In genomic region chr14:85172889-85173458, GRCh38 we compare ENCODE assay signal across 38 cellular contexts.
"Had no signal": no experiment of that assay in that cellular context is flagged by ENCODE, and none has a peak within 500 bp of the region (broad histone marks: within the 10 kb centered on the region; RNA-seq: fewer than 3 reads in every experiment).

No MANE protein-coding gene starts in this region.

- H3K9me3 ChIP-seq: adrenal gland had no signal

- H3K27ac Mint-ChIP-seq: activated B cell treated with CpG ODN at 0.5 μM for 24 hours; activated CD4-positive, alpha-beta memory T cell treated with anti-CD3 and anti-CD28 coated beads for 36 hours; activated CD4-positive, alpha-beta T cell treated with anti-CD3 and anti-CD28 coated beads, Interleukin-2, amount 10 ng/mL, durations not matched to agents 24 days and 14 days; activated CD8-positive, alpha-beta T cell treated with anti-CD3 and anti-CD28 coated beads for 36 hours; activated naive CD4-positive, alpha-beta T cell treated with anti-CD3 and anti-CD28 coated beads for 36 hours; activated naive CD4-positive, alpha-beta T cell treated with anti-CD3 and anti-CD28 coated beads, Interleukin-2, amount 50 U/mL, for 72 hours; activated naive CD8-positive, alpha-beta T cell treated with anti-CD3 and anti-CD28 coated beads for 36 hours; activated T-cell treated with anti-CD3 and anti-CD28 coated beads, Interleukin-2, amount 50 U/mL, for 72 hours; activated T-helper 1 cell treated with anti-CD3 and anti-CD28 coated beads, Interleukin-12 subunit alpha, Interleukin-12 subunit beta, Interleukin-2, Interleukin-4 antibody, amounts not matched to agents 30 ng/mL and 10 ng/mL and 1 ng/mL, durations not matched to agents 14 hours and 24 hours and 36 hours; activated T-helper 17 cell treated with anti-CD3 and anti-CD28 coated beads, Interleukin-2, amount 50 U/mL, for 72 hours; brain; T-helper 1 cell treated with Interleukin-12 subunit alpha and Interleukin-12 subunit beta and Interleukin-4 antibody, amounts not matched to agents 30 μg/mL and 1 μg/mL, for 36 hours; T-helper 2 cell treated with Interferon-gamma antibody and Interleukin-4, amounts not matched to agents 5 μg/mL and 100 μg/mL, for 36 hours had no signal

- H3K27me3 Mint-ChIP-seq: activated B cell treated with CpG ODN at 0.5 μM for 24 hours; activated CD4-positive, alpha-beta memory T cell treated with anti-CD3 and anti-CD28 coated beads for 36 hours; activated CD4-positive, alpha-beta T cell treated with anti-CD3 and anti-CD28 coated beads, Interleukin-2, amount 10 ng/mL, durations not matched to agents 24 days and 14 days; activated CD8-positive, alpha-beta T cell treated with anti-CD3 and anti-CD28 coated beads for 36 hours; activated naive CD8-positive, alpha-beta T cell treated with anti-CD3 and anti-CD28 coated beads for 36 hours; activated T-helper 17 cell treated with anti-CD3 and anti-CD28 coated beads, Interleukin-2, amount 50 U/mL, for 72 hours; brain; central memory CD8-positive, alpha-beta T cell had no signal

- H3K9me3 Mint-ChIP-seq: activated CD4-positive, alpha-beta T cell treated with anti-CD3 and anti-CD28 coated beads, Interleukin-2, amount 10 ng/mL, durations not matched to agents 24 days and 14 days; T-helper 1 cell treated with Interleukin-12 subunit alpha and Interleukin-12 subunit beta and Interleukin-4 antibody, amounts not matched to agents 30 μg/mL and 1 μg/mL, for 36 hours had no signal

- FAIRE-seq: astrocyte, TTC549 had no signal

- ATAC-seq: activated CD8-positive, alpha-beta T cell treated with anti-CD3 and anti-CD28 coated beads for 36 hours; activated naive CD4-positive, alpha-beta T cell treated with anti-CD3 and anti-CD28 coated beads, Interleukin-2, amount 50 U/mL, for 72 hours; activated T-cell treated with anti-CD3 and anti-CD28 coated beads, Interleukin-2, amount 50 U/mL, for 4 hours; activated T-cell treated with anti-CD3 and anti-CD28 coated beads, Interleukin-2, amount 50 U/mL, for 72 hours; activated T-helper 17 cell treated with anti-CD3 and anti-CD28 coated beads, Interleukin-2, amount 50 U/mL, for 72 hours had no signal

- H3K4me1 Mint-ChIP-seq: activated B cell treated with CpG ODN at 0.5 μM for 24 hours; activated CD4-positive, alpha-beta T cell treated with anti-CD3 and anti-CD28 coated beads, Interleukin-2, amount 10 ng/mL, durations not matched to agents 24 days and 14 days; activated naive CD8-positive, alpha-beta T cell treated with anti-CD3 and anti-CD28 coated beads for 36 hours; activated T-helper 17 cell treated with anti-CD3 and anti-CD28 coated beads, Interleukin-2, amount 50 U/mL, for 72 hours; brain; central memory CD8-positive, alpha-beta T cell had no signal

- H3K4me1 ChIP-seq: adrenal gland had no signal

- H3K36me3 ChIP-seq: adrenal gland, cardiac muscle cell had no signal

- H3K27me3 ChIP-seq: adrenal gland, cardiac muscle cell had no signal

- H3K27ac ChIP-seq: adrenal gland, cardiac muscle cell, VCaP had no signal

- H3K36me3 Mint-ChIP-seq: activated CD4-positive, alpha-beta memory T cell treated with anti-CD3 and anti-CD28 coated beads for 36 hours; activated naive CD4-positive, alpha-beta T cell treated with anti-CD3 and anti-CD28 coated beads, Interleukin-2, amount 50 U/mL, for 72 hours; activated naive CD8-positive, alpha-beta T cell treated with anti-CD3 and anti-CD28 coated beads for 36 hours; brain had no signal

- DNase-seq: activated B cell treated with CpG ODN at 0.5 μM for 24 hours; activated CD4-positive, alpha-beta memory T cell treated with anti-CD3 and anti-CD28 coated beads for 36 hours; activated CD4-positive, alpha-beta T cell treated with anti-CD3 and anti-CD28 coated beads for 4 hours; activated CD4-positive, alpha-beta T cell treated with anti-CD3 and anti-CD28 coated beads, Interleukin-2, amount 10 ng/mL, durations not matched to agents 24 days and 14 days; activated CD4-positive, alpha-beta T cell treated with anti-CD3 and anti-CD28 coated beads, Interleukin-2, amount 50 U/mL, for 1 hour; activated CD4-positive, alpha-beta T cell treated with anti-CD3 and anti-CD28 coated beads, Interleukin-2, amount 50 U/mL, for 4 hours; activated CD4-positive, CD25-positive, alpha-beta regulatory T cell treated with anti-CD3 and anti-CD28 coated beads, Interleukin-2, amount 50 U/mL, for 72 hours; activated CD8-positive, alpha-beta memory T cell treated with anti-CD3 and anti-CD28 coated beads, Interleukin-2, amount 50 U/mL, for 4 hours; activated CD8-positive, alpha-beta T cell treated with anti-CD3 and anti-CD28 coated beads for 36 hours; activated effector memory CD4-positive, alpha-beta T cell treated with anti-CD3 and anti-CD28 coated beads, Interleukin-2, amount 50 U/mL, for 16 hours; activated gamma-delta T cell treated with Interleukin-2 at 50 U/mL for 16 hours; activated naive CD4-positive, alpha-beta T cell; activated naive CD4-positive, alpha-beta T cell treated with anti-CD3 and anti-CD28 coated beads for 36 hours; activated naive CD4-positive, alpha-beta T cell treated with anti-CD3 and anti-CD28 coated beads, Interleukin-2, amount 50 U/mL, for 16 hours; activated naive CD8-positive, alpha-beta T cell treated with anti-CD3 and anti-CD28 coated beads for 36 hours; activated T-cell treated with anti-CD3 and anti-CD28 coated beads for 4 hours; activated T-cell treated with anti-CD3 and anti-CD28 coated beads, Interleukin-2, amount 50 U/mL, for 1 hour; activated T-cell treated with anti-CD3 and anti-CD28 coated beads, Interleukin-2, amount 50 U/mL, for 4 hours; activated T-cell treated with anti-CD3 and anti-CD28 coated beads, Interleukin-2, amount 50 U/mL, for 72 hours; adrenal gland; amniotic stem cell; aorta; caudate nucleus; SW 1271; T-helper 1 cell; T-helper 2 cell; T-helper 9 cell had no signal

- H3K4me3 Mint-ChIP-seq: activated B cell treated with CpG ODN at 0.5 μM for 24 hours; activated CD4-positive, alpha-beta memory T cell treated with anti-CD3 and anti-CD28 coated beads for 36 hours; activated CD4-positive, alpha-beta T cell treated with anti-CD3 and anti-CD28 coated beads, Interleukin-2, amount 10 ng/mL, durations not matched to agents 24 days and 14 days; activated CD8-positive, alpha-beta T cell treated with anti-CD3 and anti-CD28 coated beads for 36 hours; activated naive CD4-positive, alpha-beta T cell treated with anti-CD3 and anti-CD28 coated beads for 36 hours; activated naive CD8-positive, alpha-beta T cell treated with anti-CD3 and anti-CD28 coated beads for 36 hours; activated T-cell treated with anti-CD3 and anti-CD28 coated beads, Interleukin-2, amount 50 U/mL, for 4 hours; activated T-cell treated with anti-CD3 and anti-CD28 coated beads, Interleukin-2, amount 50 U/mL, for 72 hours; activated T-helper 1 cell treated with anti-CD3 and anti-CD28 coated beads, Interleukin-12 subunit alpha, Interleukin-12 subunit beta, Interleukin-2, Interleukin-4 antibody, amounts not matched to agents 30 ng/mL and 10 ng/mL and 1 ng/mL, durations not matched to agents 14 hours and 24 hours and 36 hours; activated T-helper 17 cell treated with anti-CD3 and anti-CD28 coated beads, Interleukin-2, amount 50 U/mL, for 72 hours; brain; central memory CD8-positive, alpha-beta T cell; T-helper 1 cell treated with Interleukin-12 subunit alpha and Interleukin-12 subunit beta and Interleukin-4 antibody, amounts not matched to agents 30 μg/mL and 1 μg/mL, for 36 hours; T-helper 2 cell treated with Interferon-gamma antibody and Interleukin-4, amounts not matched to agents 5 μg/mL and 100 μg/mL, for 36 hours had no signal

- H3K4me3 ChIP-seq: adrenal gland, cardiac muscle cell had no signal
